25 cellular contexts compared by ENCODE assay signal in genomic region chr4:168220893-168221292, GRCh38.
DNase-seq lines count a peak whose midpoint lies in the region; ATAC-seq, FAIRE-seq and TF ChIP-seq lines count a peak whose summit lies in the region.
"Had no signal": no experiment of that assay in that cellular context is flagged by ENCODE, and none has a peak within 500 bp of the region (broad histone marks: within the 10 kb centered on the region; RNA-seq: fewer than 3 reads in every experiment).

No MANE protein-coding gene starts in this region.

- H3K36me3 ChIP-seq in GM23248 (ENCODE audit: low read depth), result no peaks in the 10 kb centered on the region; the same call in 1 of the 2 replicates
- no peaks in the 10 kb centered on the region for H3K36me3 ChIP-seq in SJCRH30
- H3K36me3 ChIP-seq: adrenal gland, WERI-Rb-1 had no signal

- no peaks in the 10 kb centered on the region for H3K27me3 ChIP-seq in GM23248 (replicated peaks; ENCODE audit: insufficient read depth)
- no peaks in the 10 kb centered on the region for H3K27me3 ChIP-seq in SJCRH30
- H3K27me3 ChIP-seq: adrenal gland, dorsolateral prefrontal cortex, gastrocnemius medialis had no signal

- H3K27ac ChIP-seq in A549, result no peak overlapping the region
- no peak overlapping the region for H3K27ac ChIP-seq in GM23248
- peak overlapping the region; percentile 31 for H3K27ac ChIP-seq in SJCRH30
- H3K27ac ChIP-seq: adrenal gland, dorsolateral prefrontal cortex, epithelial cell of prostate, gastrocnemius medialis, KMS-11, PC-9, thoracic aorta, WERI-Rb-1 had no signal

- H3K9me3 ChIP-seq in A549 (no peaks in the 10 kb centered on the region), GM23248 (ENCODE audit: low read depth) (no peaks in the 10 kb centered on the region), SJCRH30 (replicated peaks) (no peaks in the 10 kb centered on the region)
- H3K9me3 ChIP-seq: adrenal gland, gastrocnemius medialis, thoracic aorta had no signal

- H3K4me2 ChIP-seq in A549, result 0 out of 3 replicates have a peak overlapping the region, but pooled peaks have one; percentile 19
- H3K4me2 ChIP-seq in GM23248 (ENCODE audit: unreplicated experiment), result peak overlapping the region; percentile 17
- H3K4me2 ChIP-seq: KMS-11, PC-9 had no signal

- no peak for TF ChIP-seq POLR2A in A549 (IDR thresholded peaks at IDR 0.05; ENCODE audit: low read length)

- H3K4me3 ChIP-seq in A549 (no peak overlapping the region), GM23248 (no peak overlapping the region), SJCRH30 (peak overlapping the region; percentile 20; the same call in 1 of the 2 replicates), fibroblast of villous mesenchyme (ENCODE audit: low read depth, low read length) (no peak overlapping the region)
- H3K4me3 ChIP-seq: adrenal gland, dorsolateral prefrontal cortex, gastrocnemius medialis, PC-9, thoracic aorta had no signal

- H3F3A ChIP-seq in GM23248 (ENCODE audit: insufficient read depth), result peaks cover 13% of the 10 kb centered on the region

- no peak overlapping the region for H3K9ac ChIP-seq in GM23248
- H3K9ac ChIP-seq: KMS-11 had no signal

- in situ Hi-C loops in GM23248 (cut with MboI), result no loop called here

- no peak for FAIRE-seq in A549 (lab: Jason Lieb, UNC)
- FAIRE-seq: GM12892 had no signal

- TF ChIP-seq RAD21 in A549 (conservative IDR thresholded peaks at IDR 0.05 in 1 of 2, IDR thresholded peaks at IDR 0.05 in 1 of 2), result no peak

- H3K9me2 ChIP-seq in GM23248 (ENCODE audit: insufficient read depth), result no peaks in the 10 kb centered on the region

- no peak for DNase-seq in A549 (ENCODE audit: low read depth in 1 of 2, low spot score in 1 of 2)
- peak; percentile 33 for DNase-seq in GM23248
- no peak for DNase-seq in SJCRH30
- peak; percentile 19 for DNase-seq in fibroblast of villous mesenchyme (ENCODE audit: low read depth)
- no peak for DNase-seq in T1000 (lab: John Stamatoyannopoulos, UW)
- no peak for DNase-seq in NCI-H1436 (lab: John Stamatoyannopoulos, UW)
- DNase-seq: activated CD4-positive, alpha-beta T cell treated with anti-CD3 and anti-CD28 coated beads, Interleukin-2, amount 50 U/mL, for 1 hour; activated effector memory CD4-positive, alpha-beta T cell treated with Interleukin-2 at 50 U/mL for 16 hours; dorsolateral prefrontal cortex; gastrocnemius medialis; natural killer cell; NCI-H1048; PC-9; SIG-M5; stimulated activated CD4-positive, alpha-beta T cell treated with anti-CD3 and anti-CD28 coated beads, Interleukin-2, amount 100 ng/mL, for 24 hours; stimulated activated naive CD4-positive, alpha-beta T cell; T-helper 2 cell; WERI-Rb-1 had no signal

- H3K4me1 ChIP-seq in A549 (peaks cover 12% of the 10 kb centered on the region; the same call in 2 of the 3 replicates), GM23248 (ENCODE audit: insufficient read depth) (peaks cover 21% of the 10 kb centered on the region), SJCRH30 (peaks cover 18% of the 10 kb centered on the region)
- H3K4me1 ChIP-seq: adrenal gland, gastrocnemius medialis had no signal

- H3K79me2 ChIP-seq in GM23248 (ENCODE audit: insufficient read depth), result no peaks in the 10 kb centered on the region

- CTCF ChIA-PET in A549 (lab: Yijun Ruan, JAX), result no interaction called here

- TF ChIP-seq CTCF in A549 (IDR thresholded peaks at IDR 0.05), result no peak
- TF ChIP-seq CTCF in fibroblast of villous mesenchyme (IDR thresholded peaks at IDR 0.05; ENCODE audit: insufficient read depth, low read depth, low read length), result no peak

- H2AFZ ChIP-seq in GM23248, result no peak overlapping the region
- H2AFZ ChIP-seq: PC-9 had no signal

- no peak for ATAC-seq in A549
- no peak for ATAC-seq in GM19328 (IDR thresholded peaks at IDR 0.05; ENCODE audit: unreplicated experiment)
- no peak for ATAC-seq in GM18520 (IDR thresholded peaks at IDR 0.05; ENCODE audit: unreplicated experiment)
- ATAC-seq: gastrocnemius medialis, natural killer cell had no signal

- POLR2A ChIA-PET in A549 (lab: Yijun Ruan, JAX), result no interaction called here

- TF ChIP-seq EP300 in A549 (IDR thresholded peaks at IDR 0.05), result no peak

- H4K20me1 ChIP-seq in GM23248 (ENCODE audit: insufficient read depth), result no peaks in the 10 kb centered on the region

TF ChIP-seq in A549, 52 proteins besides CTCF, POLR2A, EP300 and RAD21:
- TF ChIP-seq MAX (IDR thresholded peaks at IDR 0.05), result no peak
- TF ChIP-seq USF2 (IDR thresholded peaks at IDR 0.05), result no peak
- TF ChIP-seq MYC (IDR thresholded peaks at IDR 0.05; ENCODE audit: borderline replicate concordance, low read length), result no peak
- no peak for TF ChIP-seq HOXB13 (CRISPR knock-in tag; IDR thresholded peaks at IDR 0.05; ENCODE audit: low read depth)
- no peak for TF ChIP-seq CBX2 (IDR thresholded peaks at IDR 0.05; ENCODE audit: borderline replicate concordance, low read depth)
- no peak for TF ChIP-seq SMC3 (IDR thresholded peaks at IDR 0.05)
- no peak for TF ChIP-seq ZC3H11A (IDR thresholded peaks at IDR 0.05)
- no peak for TF ChIP-seq MAZ (IDR thresholded peaks at IDR 0.05; ENCODE audit: borderline replicate concordance, low read depth, low read length)
- no peak for TF ChIP-seq REST (IDR thresholded peaks at IDR 0.05)
- TF ChIP-seq HDAC2 (IDR thresholded peaks at IDR 0.05), result no peak
- no peak for TF ChIP-seq FOSB (CRISPR knock-in tag; IDR thresholded peaks at IDR 0.05)
- no peak for TF ChIP-seq PBX3 (IDR thresholded peaks at IDR 0.05)
- TF ChIP-seq EHMT2 (IDR thresholded peaks at IDR 0.05; ENCODE audit: low read depth), result no peak
- no peak for TF ChIP-seq KDM1A (IDR thresholded peaks at IDR 0.05; ENCODE audit: low read depth)
- no peak for TF ChIP-seq ZNF302 (CRISPR knock-in tag; IDR thresholded peaks at IDR 0.05)
- TF ChIP-seq RARB (CRISPR knock-in tag; IDR thresholded peaks at IDR 0.05), result no peak
- TF ChIP-seq HMGXB4 (CRISPR knock-in tag; IDR thresholded peaks at IDR 0.05; ENCODE audit: borderline replicate concordance), result no peak

Comparison
In these comparisons a context has a peak if more than half of its experiments do, and no peak if none do; other contexts are left out.
1. DNase-seq: peak in GM23248 (single experiment) and fibroblast of villous mesenchyme (single experiment); none in A549 (0 of 2), SJCRH30 (0 of 2), T1000 (single experiment) and NCI-H1436 (single experiment).